20 cellular contexts compared by ENCODE assay signal in genomic region chr19:57334191-57334590, GRCh38. TPM values are rescaled to one million over a fixed set of nuclear protein-coding genes. Genes with fewer than 3 reads are reported as not detected.
DNase-seq lines count a peak whose midpoint lies in the region; ATAC-seq, FAIRE-seq and TF ChIP-seq lines count a peak whose summit lies in the region.
"Had no signal": no experiment of that assay in that cellular context is flagged by ENCODE, and none has a peak within 500 bp of the region (broad histone marks: within the 10 kb centered on the region; RNA-seq: fewer than 3 reads in every experiment).

No MANE protein-coding gene starts in this region.

- H3K36me3 ChIP-seq in HepG2 (replicated peaks in 1 of 2; ENCODE audit: control insufficient read depth in 1 of 2, insufficient read depth in 2 of 2, low read length in 2 of 2) (peaks cover under 1 to 1% of the 10 kb centered on the region in 2 experiments; a peak in 1 of 5 replicates), right lobe of liver (no peaks in the 10 kb centered on the region)

- POLR2A ChIA-PET in HepG2 (lab: Yijun Ruan, JAX) = interaction anchor here (0.7 kb wide), 1 partner anchor 494 kb away, joined by 4 read pairs; the partner anchor contains the start of genes PEG3 and ZIM2

- peaks cover 5% of the 10 kb centered on the region for H3K4me1 Mint-ChIP-seq in type B pancreatic cell (ENCODE audit: unreplicated experiment)

- H4K20me1 ChIP-seq in HepG2 (ENCODE audit: insufficient read depth, low read length) = no peaks in the 10 kb centered on the region

- intact Hi-C loops in HepG2 (cut with micrococcal nuclease; ENCODE audit: unreplicated experiment) (no loop called here), right lobe of liver (cut with DNase I) (no loop called here)

- no peak for TF ChIP-seq RAD21 in HepG2 (CRISPR knock-in tag; IDR thresholded peaks at IDR 0.05)

- peak overlapping the region; percentile 71 for H3K27ac Mint-ChIP-seq in type B pancreatic cell
- H3K27ac Mint-ChIP-seq: CD4-positive, CD25-positive, alpha-beta regulatory T cell; HFFc6 had no signal

- no peaks in the 10 kb centered on the region for H3K9me3 ChIP-seq in HepG2 (ENCODE audit: low read length)
- H3K9me3 ChIP-seq in right lobe of liver = peaks cover 0 to 6% (median 0%) of the 10 kb centered on the region in 4 donors
- H3K9me3 ChIP-seq: MG63 had no signal

- DNase-seq in HepG2 (ENCODE audit: low spot score) (peak; percentile 29), right lobe of liver (no peak), choroid plexus epithelial cell (ENCODE audit: low read depth) (peak; percentile 35), iris pigment epithelial cell (ENCODE audit: low read depth) (peak; percentile 46), type B pancreatic cell (ENCODE audit: extremely low spot score, unreplicated experiment) (no peak)
- DNase-seq in stimulated activated naive CD8-positive, alpha-beta T cell treated with anti-CD3 and anti-CD28 coated beads, Interleukin-15, Interleukin-2, amounts not matched to agents 100 U/mL and 50 U/mL, for 24 hours = no peak
- DNase-seq in activated CD8-positive, alpha-beta memory T cell treated with anti-CD3 and anti-CD28 coated beads for 24 hours = no peak
- DNase-seq: Calu3; CD4-positive, CD25-positive, alpha-beta regulatory T cell; DND-41; GDM1; HFFc6; MG63; NCI-H1105 treated with DMSO at 0.1 percent for 48 hours; NCI-H187 treated with DMSO at 0.1 percent for 48 hours; NCI-H2171; NCI-H510A had no signal

- no peak overlapping the region for H3K4me2 ChIP-seq in HepG2 (ENCODE audit: low read depth, low read length)
- H3K4me2 ChIP-seq: KMS-11 had no signal

- H3K27ac ChIP-seq in HepG2 (ENCODE audit: extremely low read length, insufficient read depth, low read length) (no peak overlapping the region), right lobe of liver (no peak overlapping the region)
- H3K27ac ChIP-seq: HL-60, KMS-11 had no signal

- ATAC-seq in HepG2 (no peak; the same call in 2 of the 3 replicates), right lobe of liver (no peak), HG03097 (IDR thresholded peaks at IDR 0.05; ENCODE audit: low FRiP score, unreplicated experiment) (no peak)
- no peak for ATAC-seq in stimulated activated naive CD8-positive, alpha-beta T cell treated with anti-CD3 and anti-CD28 coated beads, Interleukin-15, Interleukin-2, amounts not matched to agents 100 U/mL and 50 U/mL, for 24 hours

- TF ChIP-seq CTCF in HepG2 (CRISPR knock-in tag; IDR thresholded peaks at IDR 0.05) (no peak), right lobe of liver (IDR thresholded peaks at IDR 0.05) (no peak), choroid plexus epithelial cell (conservative IDR thresholded peaks at IDR 0.05; ENCODE audit: low read depth, low read length) (no peak), type B pancreatic cell (conservative IDR thresholded peaks at IDR 0.05) (no peak)

- no TSS peak for BruUV-seq in HepG2 (replicated peaks; lab: Mats Ljungman, UMichigan)

- H3K9ac ChIP-seq in HepG2 (ENCODE audit: insufficient read depth, low read depth, low read length) = no peak overlapping the region
- H3K9ac ChIP-seq: KMS-11 had no signal

- no peaks in the 10 kb centered on the region for H3K27me3 Mint-ChIP-seq in type B pancreatic cell
- H3K27me3 Mint-ChIP-seq: CD4-positive, CD25-positive, alpha-beta regulatory T cell had no signal

- no peak overlapping the region for H2AFZ ChIP-seq in HepG2 (ENCODE audit: low read length)

- no peak for TF ChIP-seq POLR2A in HepG2 (IDR thresholded peaks at IDR 0.05; ENCODE audit: insufficient read depth in 1 of 2, low read depth in 2 of 2, low read length in 2 of 2)
- TF ChIP-seq POLR2A in right lobe of liver (IDR thresholded peaks at IDR 0.05) = no peak

- no peaks in the 10 kb centered on the region for H3K79me2 ChIP-seq in HepG2 (ENCODE audit: insufficient read depth, low read length)

- H3K4me3 ChIP-seq in HepG2 (replicated peaks in 1 of 3; ENCODE audit: insufficient read depth in 1 of 3, low read depth in 2 of 3, low read length in 3 of 3) (no peak overlapping the region), right lobe of liver (no peak overlapping the region), choroid plexus epithelial cell (ENCODE audit: low read depth, low read length) (no peak overlapping the region)
- H3K4me3 ChIP-seq: MG63 had no signal

- CTCF ChIA-PET in HepG2 (lab: Yijun Ruan, JAX; ENCODE audit: low intra/inter-chr PET ratio, low total read pairs) = no interaction called here

- WGBS in HepG2 (ENCODE audit: low lambda C conversion rate) = 70% methylated on average over 4 of the region's 4 CpGs
- WGBS in right lobe of liver (ENCODE audit: insufficient coverage, low coverage, low lambda C conversion rate, missing lambda C conversion rate) = 84% methylated on average over 4 of the region's 4 CpGs

- peaks cover 6% of the 10 kb centered on the region; the same call in 1 of the 2 replicates for H3K4me1 ChIP-seq in HepG2 (ENCODE audit: insufficient read depth, low read length)
- no peaks in the 10 kb centered on the region for H3K4me1 ChIP-seq in right lobe of liver

- no peak for FAIRE-seq in HepG2 (lab: Jason Lieb, UNC)

- peak overlapping the region; percentile 50 for H3K4me3 Mint-ChIP-seq in type B pancreatic cell
- H3K4me3 Mint-ChIP-seq: CD4-positive, CD25-positive, alpha-beta regulatory T cell; HFFc6 had no signal

- peaks cover 3% of the 10 kb centered on the region for H3K9me3 Mint-ChIP-seq in type B pancreatic cell
- H3K9me3 Mint-ChIP-seq: HFFc6 had no signal

- in situ Hi-C loops in HepG2 (cut with HindIII; ENCODE audit: extremely low pct_ligation_motif_present, low pct_unique_long_range_greater_than_20kb) = no loop called here

- TF ChIP-seq EP300 in HepG2 (IDR thresholded peaks at IDR 0.05; ENCODE audit: low read depth in 2 of 2, low read length in 2 of 2) (no peak), HepG2 (CRISPR knock-in tag; IDR thresholded peaks at IDR 0.05; ENCODE audit: borderline replicate concordance) (no peak)

- H3K27me3 ChIP-seq in HepG2 (ENCODE audit: control insufficient read depth in 1 of 2, insufficient read depth in 2 of 2, low read length in 2 of 2) (no peaks in the 10 kb centered on the region; a peak in 1 of 5 replicates), right lobe of liver (no peaks in the 10 kb centered on the region)
- H3K27me3 ChIP-seq: MG63 had no signal

- H3K36me3 Mint-ChIP-seq in type B pancreatic cell = peaks cover 9% of the 10 kb centered on the region

RNA-seq across cellular contexts. Expression of gene ZNF543, which starts 13.9 kb away (rescaled TPM):
- total RNA-seq in HepG2 (2016; rRNA removed; fragmentation: Illumina TruSeq; extraction: Trizol) (8.9 and 10.4 TPM in 2 replicates), right lobe of liver (1 to 10 TPM; 1.9 to 2.7 (median 2.4) TPM), type B pancreatic cell (ENCODE audit: low replicate concordance) (8.3 and 9.8 TPM in 2 replicates)
- total RNA-seq in HepG2 (2016; cell fraction: cytosol; rRNA removed; fragmentation: Illumina TruSeq; extraction: Trizol; ENCODE audit: low read depth) = 0.62 and 0.81 TPM in 2 replicates
- total RNA-seq in HepG2 (2016; cell fraction: insoluble cytoplasmic fraction; rRNA removed; fragmentation: Illumina TruSeq; extraction: Trizol) = 8.0 and 9.3 TPM in 2 replicates
- 4.5 and 4.7 TPM in 2 replicates for total RNA-seq in HepG2 (2016; cell fraction: membrane; rRNA removed; fragmentation: Illumina TruSeq; extraction: Trizol)
- 5.9 and 6.1 TPM in 2 replicates for total RNA-seq in HepG2 (2016; cell fraction: nucleus; rRNA removed; fragmentation: Illumina TruSeq; extraction: Trizol)
- polyA plus RNA-seq in HepG2 (2011; rRNA removed) = 2.1 and 2.5 TPM in 2 replicates
- 1.0 and 1.6 TPM in 2 replicates for polyA plus RNA-seq in HepG2 (2011; cell fraction: cytosol; rRNA removed)
- 1.9 and 2.4 TPM in 2 replicates for polyA plus RNA-seq in HepG2 (2011; cell fraction: nucleus; rRNA removed)
- 1.3 and 1.8 TPM in 2 replicates for polyA plus RNA-seq in HepG2 (2012)
- polyA plus RNA-seq in HepG2 (2016; cell fraction: cytosol; fragmentation: Illumina TruSeq; extraction: Trizol; ENCODE audit: low read depth) = 0.15 TPM in 2 replicates
- polyA plus RNA-seq in HepG2 (2016; cell fraction: insoluble cytoplasmic fraction; fragmentation: Illumina TruSeq; extraction: Trizol; ENCODE audit: low read depth) = 3.1 TPM in 2 replicates
- 0.85 and 0.98 TPM in 2 replicates for polyA plus RNA-seq in HepG2 (2016; cell fraction: membrane; fragmentation: Illumina TruSeq; extraction: Trizol; ENCODE audit: low read depth)
- polyA plus RNA-seq in HepG2 (2016; cell fraction: nucleus; fragmentation: Illumina TruSeq; extraction: Trizol; ENCODE audit: insufficient read depth, low read depth) = 3.5 and 4.7 TPM in 2 replicates
- 4.9 and 6.1 TPM in 2 replicates for polyA minus RNA-seq in HepG2 (2011; rRNA and poly(A)+ RNA removed; ENCODE audit: low replicate concordance)
- polyA minus RNA-seq in HepG2 (2011; cell fraction: cytosol; rRNA and poly(A)+ RNA removed) = 4.7 and 6.4 TPM in 2 replicates
- polyA minus RNA-seq in HepG2 (2011; cell fraction: nucleus; rRNA and poly(A)+ RNA removed) = 6.3 and 11.8 TPM in 2 replicates

RNA-seq across cellular contexts. Expression of gene ZNF304, which starts 16.9 kb away (rescaled TPM):
- total RNA-seq in HepG2 (2016; rRNA removed; fragmentation: Illumina TruSeq; extraction: Trizol) (8.0 and 9.5 TPM in 2 replicates), right lobe of liver (1 to 10 TPM; 1.5 to 2.8 (median 2.1) TPM), type B pancreatic cell (ENCODE audit: low replicate concordance) (12.1 and 12.2 TPM in 2 replicates)
- 0.61 and 1.1 TPM in 2 replicates for total RNA-seq in HepG2 (2016; cell fraction: cytosol; rRNA removed; fragmentation: Illumina TruSeq; extraction: Trizol; ENCODE audit: low read depth)
- 7.7 and 8.9 TPM in 2 replicates for total RNA-seq in HepG2 (2016; cell fraction: insoluble cytoplasmic fraction; rRNA removed; fragmentation: Illumina TruSeq; extraction: Trizol)
- total RNA-seq in HepG2 (2016; cell fraction: membrane; rRNA removed; fragmentation: Illumina TruSeq; extraction: Trizol) = 3.0 and 3.4 TPM in 2 replicates
- 5.9 and 7.0 TPM in 2 replicates for total RNA-seq in HepG2 (2016; cell fraction: nucleus; rRNA removed; fragmentation: Illumina TruSeq; extraction: Trizol)
- 3.4 and 3.6 TPM in 2 replicates for polyA plus RNA-seq in HepG2 (2011; rRNA removed)
- 1.8 and 2.7 TPM in 2 replicates for polyA plus RNA-seq in HepG2 (2011; cell fraction: cytosol; rRNA removed)
- 3.0 and 4.8 TPM in 2 replicates for polyA plus RNA-seq in HepG2 (2011; cell fraction: nucleus; rRNA removed)
- 3.5 and 4.1 TPM in 2 replicates for polyA plus RNA-seq in HepG2 (2012)
- 0.17 TPM in 2 replicates for polyA plus RNA-seq in HepG2 (2016; cell fraction: cytosol; fragmentation: Illumina TruSeq; extraction: Trizol; ENCODE audit: low read depth)
- 4.3 and 4.6 TPM in 2 replicates for polyA plus RNA-seq in HepG2 (2016; cell fraction: insoluble cytoplasmic fraction; fragmentation: Illumina TruSeq; extraction: Trizol; ENCODE audit: low read depth)
- polyA plus RNA-seq in HepG2 (2016; cell fraction: membrane; fragmentation: Illumina TruSeq; extraction: Trizol; ENCODE audit: low read depth) = 0.69 and 0.74 TPM in 2 replicates
- polyA plus RNA-seq in HepG2 (2016; cell fraction: nucleus; fragmentation: Illumina TruSeq; extraction: Trizol; ENCODE audit: insufficient read depth, low read depth) = 7.8 and 9.4 TPM in 2 replicates
- 8.4 and 9.2 TPM in 2 replicates for polyA minus RNA-seq in HepG2 (2011; rRNA and poly(A)+ RNA removed; ENCODE audit: low replicate concordance)
- polyA minus RNA-seq in HepG2 (2011; cell fraction: cytosol; rRNA and poly(A)+ RNA removed) = 4.4 and 6.1 TPM in 2 replicates
- 3.9 and 5.5 TPM in 2 replicates for polyA minus RNA-seq in HepG2 (2011; cell fraction: nucleus; rRNA and poly(A)+ RNA removed)

RNA-seq across cellular contexts. Expression of gene TRAPPC2B, which starts 29.2 kb away (rescaled TPM):
- 13.3 and 20.5 TPM in 2 replicates for total RNA-seq in HepG2 (2016; rRNA removed; fragmentation: Illumina TruSeq; extraction: Trizol)
- 6.0 and 7.5 TPM in 2 replicates for total RNA-seq in HepG2 (2016; cell fraction: cytosol; rRNA removed; fragmentation: Illumina TruSeq; extraction: Trizol; ENCODE audit: low read depth)
- total RNA-seq in HepG2 (2016; cell fraction: insoluble cytoplasmic fraction; rRNA removed; fragmentation: Illumina TruSeq; extraction: Trizol) = 14.1 and 20.3 TPM in 2 replicates
- total RNA-seq in HepG2 (2016; cell fraction: membrane; rRNA removed; fragmentation: Illumina TruSeq; extraction: Trizol) = 5.7 and 5.9 TPM in 2 replicates
- total RNA-seq in HepG2 (2016; cell fraction: nucleus; rRNA removed; fragmentation: Illumina TruSeq; extraction: Trizol) = 7.0 and 7.7 TPM in 2 replicates
- 16.8 and 17.7 TPM in 2 replicates for polyA plus RNA-seq in HepG2 (2011; rRNA removed)
- polyA plus RNA-seq in HepG2 (2011; cell fraction: cytosol; rRNA removed) = 19.8 and 24.4 TPM in 2 replicates
- 3.5 and 5.8 TPM in 2 replicates for polyA plus RNA-seq in HepG2 (2011; cell fraction: nucleus; rRNA removed)
- 12.0 and 12.7 TPM in 2 replicates for polyA plus RNA-seq in HepG2 (2012)
- 3.7 and 5.0 TPM in 2 replicates for polyA plus RNA-seq in HepG2 (2016; cell fraction: cytosol; fragmentation: Illumina TruSeq; extraction: Trizol; ENCODE audit: low read depth)
- polyA plus RNA-seq in HepG2 (2016; cell fraction: insoluble cytoplasmic fraction; fragmentation: Illumina TruSeq; extraction: Trizol; ENCODE audit: low read depth) = 20.2 and 24.5 TPM in 2 replicates
- 2.9 TPM in 2 replicates for polyA plus RNA-seq in HepG2 (2016; cell fraction: membrane; fragmentation: Illumina TruSeq; extraction: Trizol; ENCODE audit: low read depth)
- 10.9 and 11.1 TPM in 2 replicates for polyA plus RNA-seq in HepG2 (2016; cell fraction: nucleus; fragmentation: Illumina TruSeq; extraction: Trizol; ENCODE audit: insufficient read depth, low read depth)
- 6.7 and 11.3 TPM in 2 replicates for polyA minus RNA-seq in HepG2 (2011; rRNA and poly(A)+ RNA removed; ENCODE audit: low replicate concordance)
- polyA minus RNA-seq in HepG2 (2011; cell fraction: cytosol; rRNA and poly(A)+ RNA removed) = 1.8 and 6.1 TPM in 2 replicates
- polyA minus RNA-seq in HepG2 (2011; cell fraction: nucleus; rRNA and poly(A)+ RNA removed) = 3.6 and 6.2 TPM in 2 replicates
- 10 to 100 TPM in 1 of 6 experiments, 1 to 10 TPM in 5; 1.1 to 10.8 (median 3.1) TPM for total RNA-seq in right lobe of liver
- 11.9 and 12.3 TPM in 2 replicates for total RNA-seq in type B pancreatic cell (ENCODE audit: low replicate concordance)

RNA-seq across cellular contexts. Expression of gene ZNF547, which starts 29.2 kb away (rescaled TPM):
- total RNA-seq in HepG2 (2016; rRNA removed; fragmentation: Illumina TruSeq; extraction: Trizol) = 2.1 and 2.6 TPM in 2 replicates
- 0.40 and 0.44 TPM in 2 replicates for total RNA-seq in HepG2 (2016; cell fraction: cytosol; rRNA removed; fragmentation: Illumina TruSeq; extraction: Trizol; ENCODE audit: low read depth)
- total RNA-seq in HepG2 (2016; cell fraction: insoluble cytoplasmic fraction; rRNA removed; fragmentation: Illumina TruSeq; extraction: Trizol) = 2.2 and 2.6 TPM in 2 replicates
- 1.0 TPM in 2 replicates for total RNA-seq in HepG2 (2016; cell fraction: membrane; rRNA removed; fragmentation: Illumina TruSeq; extraction: Trizol)
- 3.1 and 4.6 TPM in 2 replicates for total RNA-seq in HepG2 (2016; cell fraction: nucleus; rRNA removed; fragmentation: Illumina TruSeq; extraction: Trizol)
- polyA plus RNA-seq in HepG2 (2011; rRNA removed) = 2.0 and 2.2 TPM in 2 replicates
- polyA plus RNA-seq in HepG2 (2011; cell fraction: cytosol; rRNA removed) = 0.71 and 1.3 TPM in 2 replicates
- 3.0 and 5.3 TPM in 2 replicates for polyA plus RNA-seq in HepG2 (2011; cell fraction: nucleus; rRNA removed)
- 2.5 TPM in 2 replicates for polyA plus RNA-seq in HepG2 (2012)
- 0.24 and 0.31 TPM in 2 replicates for polyA plus RNA-seq in HepG2 (2016; cell fraction: cytosol; fragmentation: Illumina TruSeq; extraction: Trizol; ENCODE audit: low read depth)
- polyA plus RNA-seq in HepG2 (2016; cell fraction: insoluble cytoplasmic fraction; fragmentation: Illumina TruSeq; extraction: Trizol; ENCODE audit: low read depth) = 1.3 and 1.4 TPM in 2 replicates
- 0.37 and 0.50 TPM in 2 replicates for polyA plus RNA-seq in HepG2 (2016; cell fraction: membrane; fragmentation: Illumina TruSeq; extraction: Trizol; ENCODE audit: low read depth)
- polyA plus RNA-seq in HepG2 (2016; cell fraction: nucleus; fragmentation: Illumina TruSeq; extraction: Trizol; ENCODE audit: insufficient read depth, low read depth) = 4.6 and 5.6 TPM in 2 replicates
- 4.5 and 5.7 TPM in 2 replicates for polyA minus RNA-seq in HepG2 (2011; rRNA and poly(A)+ RNA removed; ENCODE audit: low replicate concordance)
- polyA minus RNA-seq in HepG2 (2011; cell fraction: cytosol; rRNA and poly(A)+ RNA removed) = 2.1 and 2.2 TPM in 2 replicates
- polyA minus RNA-seq in HepG2 (2011; cell fraction: nucleus; rRNA and poly(A)+ RNA removed) = 4.8 and 6.3 TPM in 2 replicates
- total RNA-seq in right lobe of liver = 1 to 10 TPM in 2 of 6 experiments, under 1 TPM in 4; 0.31 to 1.6 (median 0.93) TPM
- total RNA-seq in type B pancreatic cell (ENCODE audit: low replicate concordance) = 3.9 and 4.9 TPM in 2 replicates

RNA-seq across cellular contexts. Expression of gene ZNF460, which starts 53.9 kb away (rescaled TPM):
- total RNA-seq in HepG2 (2016; rRNA removed; fragmentation: Illumina TruSeq; extraction: Trizol) (44.8 and 76.3 TPM in 2 replicates), right lobe of liver (10 to 100 TPM; 15.7 to 24.2 (median 21.8) TPM), type B pancreatic cell (ENCODE audit: low replicate concordance) (58.4 and 66.1 TPM in 2 replicates)
- total RNA-seq in HepG2 (2016; cell fraction: cytosol; rRNA removed; fragmentation: Illumina TruSeq; extraction: Trizol; ENCODE audit: low read depth) = 2.9 and 3.1 TPM in 2 replicates
- 40.9 and 72.0 TPM in 2 replicates for total RNA-seq in HepG2 (2016; cell fraction: insoluble cytoplasmic fraction; rRNA removed; fragmentation: Illumina TruSeq; extraction: Trizol)
- total RNA-seq in HepG2 (2016; cell fraction: membrane; rRNA removed; fragmentation: Illumina TruSeq; extraction: Trizol) = 9.8 and 11.2 TPM in 2 replicates
- total RNA-seq in HepG2 (2016; cell fraction: nucleus; rRNA removed; fragmentation: Illumina TruSeq; extraction: Trizol) = 70.0 and 73.2 TPM in 2 replicates
- 14.5 and 15.3 TPM in 2 replicates for polyA plus RNA-seq in HepG2 (2011; rRNA removed)
- 5.4 and 7.1 TPM in 2 replicates for polyA plus RNA-seq in HepG2 (2011; cell fraction: cytosol; rRNA removed)
- polyA plus RNA-seq in HepG2 (2011; cell fraction: nucleus; rRNA removed) = 22.5 and 28.5 TPM in 2 replicates
- polyA plus RNA-seq in HepG2 (2012) = 1.7 and 1.8 TPM in 2 replicates
- polyA plus RNA-seq in HepG2 (2016; cell fraction: cytosol; fragmentation: Illumina TruSeq; extraction: Trizol; ENCODE audit: low read depth) = 0.02 TPM in 1 of 2 replicates, not detected in the other
- 1.0 and 1.3 TPM in 2 replicates for polyA plus RNA-seq in HepG2 (2016; cell fraction: insoluble cytoplasmic fraction; fragmentation: Illumina TruSeq; extraction: Trizol; ENCODE audit: low read depth)
- polyA plus RNA-seq in HepG2 (2016; cell fraction: membrane; fragmentation: Illumina TruSeq; extraction: Trizol; ENCODE audit: low read depth) = 0.12 and 0.14 TPM in 2 replicates
- 2.7 and 3.2 TPM in 2 replicates for polyA plus RNA-seq in HepG2 (2016; cell fraction: nucleus; fragmentation: Illumina TruSeq; extraction: Trizol; ENCODE audit: insufficient read depth, low read depth)
- 113 and 142 TPM in 2 replicates for polyA minus RNA-seq in HepG2 (2011; rRNA and poly(A)+ RNA removed; ENCODE audit: low replicate concordance)
- 66.3 and 87.7 TPM in 2 replicates for polyA minus RNA-seq in HepG2 (2011; cell fraction: cytosol; rRNA and poly(A)+ RNA removed)
- polyA minus RNA-seq in HepG2 (2011; cell fraction: nucleus; rRNA and poly(A)+ RNA removed) = 149 and 236 TPM in 2 replicates

Comparison
In these comparisons a context has a peak if more than half of its experiments do, and no peak if none do; other contexts are left out.
1. DNase-seq: peak in HepG2 (single experiment), choroid plexus epithelial cell (single experiment) and iris pigment epithelial cell (single experiment); none in right lobe of liver (0 of 3), type B pancreatic cell (single experiment), stimulated activated naive CD8-positive, alpha-beta T cell treated with anti-CD3 and anti-CD28 coated beads, Interleukin-15, Interleukin-2, amounts not matched to agents 100 U/mL and 50 U/mL, for 24 hours (single experiment) and activated CD8-positive, alpha-beta memory T cell treated with anti-CD3 and anti-CD28 coated beads for 24 hours (single experiment).